In genomic region chr6:145313041-145313855, GRCh38 we compare ENCODE assay signal across 17 cellular contexts.
"Had no signal": no experiment of that assay in that cellular context is flagged by ENCODE, and none has a peak within 500 bp of the region (broad histone marks: within the 10 kb centered on the region; RNA-seq: fewer than 3 reads in every experiment).

No MANE protein-coding gene starts in this region.

- H3K27ac ChIP-seq: HL-60, RWPE1 had no signal

- H3K9me3 ChIP-seq: SK-N-SH had no signal

- DNase-seq: Kasumi-1, KG1, MM.1S, NCI-H1092 treated with DMSO at 0.1 percent for 48 hours, NCI-H1436, NCI-H187, NCI-H2029, NCI-H2171, NCI-H226, NCI-H446, NCI-H510A, NCI-H524 treated with DMSO at 0.1 percent for 48 hours, SHP77, SK-N-SH, SW 1271 had no signal
